Comparison of ENCODE assay signal across 7 cellular contexts in genomic region chr9:43127026-43127775, GRCh38.
A peak's percentile ranks its signal among the peaks of the same experiment; 100 is the strongest.
DNase-seq lines count a peak whose midpoint lies in the region; ATAC-seq and TF ChIP-seq lines count a peak whose summit lies in the region.
"Not testable (repeated sequence)": the region's sequence is repeated elsewhere in the genome, so short reads cannot be mapped to it uniquely, and the experiment has no call there.

No MANE protein-coding gene starts in this region.

- not testable (repeated sequence) for H3K9me3 Mint-ChIP-seq in osteocyte (ENCODE audit: unreplicated experiment)

- H3K36me3 Mint-ChIP-seq in osteocyte (ENCODE audit: unreplicated experiment): not testable (repeated sequence)

- not testable (repeated sequence) for ATAC-seq in Right ventricle myocardium superior (ENCODE audit: poor library complexity); heart right ventricle; left ventricle myocardium superior; left lobe of liver

- not testable (repeated sequence) for H3K27me3 ChIP-seq in adipocyte (replicated peaks; ENCODE audit: control insufficient read depth, insufficient read depth, low read length); heart right ventricle; subcutaneous abdominal adipose tissue (ENCODE audit: control insufficient read depth in 5 of 5, insufficient read depth in 4 of 5, low read length in 5 of 5)

- 63 to 80% methylated on average over 11 to 12 of the region's 12 CpGs for WGBS in heart right ventricle, 2 donors

- intact Hi-C loops in Right ventricle myocardium superior (cut with DNase I); heart right ventricle (cut with DNase I); left ventricle myocardium superior (cut with micrococcal nuclease): not testable (repeated sequence)

- not testable (repeated sequence) for H3K4me3 Mint-ChIP-seq in osteocyte (ENCODE audit: unreplicated experiment)

- not testable (repeated sequence) for H3K4me1 ChIP-seq in adipocyte (ENCODE audit: control insufficient read depth, insufficient read depth, low read length)
- H3K4me1 ChIP-seq in heart right ventricle: peaks cover 0 to 18% (median 7%) of the 10 kb centered on the region in 9 donors
- peaks cover 0 to 21% (median 8%) of the 10 kb centered on the region in 5 donors for H3K4me1 ChIP-seq in subcutaneous abdominal adipose tissue (ENCODE audit: control insufficient read depth in 5 of 5, insufficient read depth in 5 of 5, low read length in 5 of 5)

- H3K9ac ChIP-seq in adipocyte (ENCODE audit: low read length) (peak overlapping the region; percentile 82), subcutaneous abdominal adipose tissue (ENCODE audit: low read length in 5 of 5) (peak overlapping the region in 3 of 5 donors; percentile 16 to 64 (median 39))

- not testable (repeated sequence) for H3K4me1 Mint-ChIP-seq in osteocyte (ENCODE audit: unreplicated experiment)

- H3K27ac Mint-ChIP-seq in osteocyte (ENCODE audit: unreplicated experiment): not testable (repeated sequence)

- H3K4me3 ChIP-seq in adipocyte (ENCODE audit: low read length): peak overlapping the region; percentile 69
- H3K4me3 ChIP-seq in heart right ventricle: peak overlapping the region in 4 of 10 donors; percentile 27 to 40 (median 37)
- peak overlapping the region; percentile 45 to 70 (median 63) for H3K4me3 ChIP-seq in subcutaneous abdominal adipose tissue (ENCODE audit: low read depth in 1 of 5, low read length in 5 of 5)

- H3K36me3 ChIP-seq in adipocyte (ENCODE audit: control insufficient read depth, insufficient read depth, low read length, severe bottlenecking); heart right ventricle; subcutaneous abdominal adipose tissue (ENCODE audit: control insufficient read depth in 5 of 5, insufficient read depth in 5 of 5, low read length in 5 of 5): not testable (repeated sequence)

- H3K27ac ChIP-seq in heart right ventricle (peak overlapping the region in 6 of 10 donors; percentile 25 to 85 (median 63)), subcutaneous abdominal adipose tissue (ENCODE audit: low read depth, low read length) (peak overlapping the region; percentile 49)

- not testable (repeated sequence) for H3K27me3 Mint-ChIP-seq in osteocyte (ENCODE audit: unreplicated experiment)

- not testable (repeated sequence) for H3K9me3 ChIP-seq in adipocyte (ENCODE audit: control insufficient read depth, low read length); heart right ventricle; subcutaneous abdominal adipose tissue (ENCODE audit: control insufficient read depth in 5 of 5, low read length in 5 of 5)

- not testable (repeated sequence) for TF ChIP-seq CTCF in heart right ventricle (IDR thresholded peaks at IDR 0.05); osteocyte (IDR thresholded peaks at IDR 0.05)

- not testable (repeated sequence) for DNase-seq in adipocyte (ENCODE audit: low read depth)
- DNase-seq in Right ventricle myocardium superior (peak; percentile 64), heart right ventricle (peak in 1 of 2 donors; percentile 66), left ventricle myocardium superior (peak; percentile 67), left lobe of liver (ENCODE audit: low spot score) (peak; percentile 68), osteocyte (ENCODE audit: extremely low spot score, unreplicated experiment) (peak; percentile 76)
